9 cellular contexts compared by ENCODE assay signal in the genomic region with DNA sequence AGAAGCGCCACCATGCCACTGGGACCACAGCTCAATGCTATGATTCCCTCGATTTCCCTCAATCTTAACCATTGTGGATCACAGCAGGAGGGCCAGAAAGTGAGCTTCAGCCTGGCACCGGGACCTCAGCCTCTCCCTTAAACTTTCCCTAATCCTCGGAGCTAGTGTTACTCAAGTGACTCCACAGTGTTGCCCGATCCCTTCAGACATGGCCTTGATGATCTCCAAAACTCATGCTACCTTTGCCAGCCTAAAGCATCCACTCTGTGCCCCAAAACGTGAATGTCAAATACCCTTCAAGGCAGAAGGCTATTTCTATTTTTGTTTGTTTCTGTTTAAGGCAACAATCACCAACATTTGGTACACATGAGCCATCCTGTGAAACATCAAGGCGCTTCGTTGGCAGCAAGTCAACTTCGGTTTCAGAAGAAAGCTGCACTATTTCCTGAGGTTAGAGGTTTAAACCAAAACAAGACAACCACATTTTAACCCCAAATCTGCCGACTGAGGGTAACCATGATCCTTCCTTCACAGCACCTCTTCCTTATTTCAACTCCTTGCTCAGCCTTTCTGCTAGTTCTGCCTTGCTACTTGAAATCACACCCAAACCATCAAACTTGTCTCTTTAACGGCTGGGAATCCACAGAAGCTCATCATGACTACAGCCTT.
DNase-seq lines count a peak whose midpoint lies in the region; ATAC-seq lines count a peak whose summit lies in the region.
"Had no signal": no experiment of that assay in that cellular context is flagged by ENCODE, and none has a peak within 500 bp of the region (broad histone marks: within the 10 kb centered on the region; RNA-seq: fewer than 3 reads in every experiment).

No MANE protein-coding gene starts in this region.

- no peak overlapping the region for H2AK5ac ChIP-seq in mesenchymal stem cell (ENCODE audit: low read length, severe bottlenecking)

- H4K91ac ChIP-seq in mesenchymal stem cell (ENCODE audit: low read length) = no peak overlapping the region

- no peak overlapping the region for H2BK120ac ChIP-seq in mesenchymal stem cell (ENCODE audit: low read depth, low read length)

- peak overlapping the region in 1 of 2 experiments; percentile 21 for H3K18ac ChIP-seq in mesenchymal stem cell (ENCODE audit: low read depth in 1 of 2, low read length in 2 of 2)

- peaks cover 1% of the 10 kb centered on the region for H3K79me1 ChIP-seq in mesenchymal stem cell (replicated peaks; ENCODE audit: low read length, poor library complexity, severe bottlenecking)

- H3K4ac ChIP-seq in mesenchymal stem cell (ENCODE audit: low read depth in 1 of 2, low read length in 2 of 2) = no peak overlapping the region

- ATAC-seq in GM19395 (IDR thresholded peaks at IDR 0.05; ENCODE audit: unreplicated experiment) (peak; percentile 84), HG03342 (IDR thresholded peaks at IDR 0.05; ENCODE audit: unreplicated experiment) (peak; percentile 61)
- ATAC-seq: left colon had no signal

- in situ Hi-C loops in G401 (cut with HindIII; ENCODE audit: low sequenced_read_pairs) = no loop called here

- no peak overlapping the region for H3K4me2 ChIP-seq in mesenchymal stem cell (ENCODE audit: low read length, poor library complexity, severe bottlenecking)

- no peak overlapping the region for H2BK15ac ChIP-seq in mesenchymal stem cell (ENCODE audit: low read depth, poor library complexity, severe bottlenecking)

- H3K27me3 ChIP-seq in mesenchymal stem cell (ENCODE audit: control insufficient read depth in 1 of 2, insufficient read depth in 1 of 2, low read length in 2 of 2) = no peaks in the 10 kb centered on the region

- no peak overlapping the region for H3K27ac ChIP-seq in mesenchymal stem cell (ENCODE audit: low read length, poor library complexity, severe bottlenecking)

- H3K9me3 ChIP-seq in mesenchymal stem cell (ENCODE audit: control insufficient read depth, low read length) = no peaks in the 10 kb centered on the region

- peaks cover 4% of the 10 kb centered on the region for H3K4me1 ChIP-seq in mesenchymal stem cell (ENCODE audit: control insufficient read depth, insufficient read depth, low read depth, low read length)

- H3K23ac ChIP-seq in mesenchymal stem cell (ENCODE audit: low read length in 2 of 2) = no peak overlapping the region

- H2AFZ ChIP-seq in mesenchymal stem cell (ENCODE audit: low read depth, low read length) = no peak overlapping the region

- peaks cover 3 to 56% of the 10 kb centered on the region in 2 experiments for H3K36me3 ChIP-seq in mesenchymal stem cell (ENCODE audit: control insufficient read depth in 1 of 2, insufficient read depth in 2 of 2, low read depth in 1 of 2, low read length in 2 of 2)

- no peak overlapping the region for H2BK12ac ChIP-seq in mesenchymal stem cell (ENCODE audit: low read length in 2 of 2)

- H2BK5ac ChIP-seq in mesenchymal stem cell (ENCODE audit: low read depth, low read length, poor library complexity, severe bottlenecking) = no peak overlapping the region

- no peak overlapping the region for H4K8ac ChIP-seq in mesenchymal stem cell (ENCODE audit: low read length)

- 90% methylated on average over 11 of the region's 11 CpGs for WGBS in mesenchymal stem cell

- no peak overlapping the region for H3K14ac ChIP-seq in mesenchymal stem cell (ENCODE audit: low read length in 2 of 2)

- peak; percentile 71 for DNase-seq in activated CD8-positive, alpha-beta memory T cell treated with anti-CD3 and anti-CD28 coated beads for 24 hours
- DNase-seq in mesenchymal stem cell (peak; percentile 29), G401 (ENCODE audit: low spot score) (no peak), A172 (ENCODE audit: low spot score) (no peak), NCI-H1436 treated with DMSO at 0.1 percent for 48 hours (lab: John Stamatoyannopoulos, UW) (no peak), NCI-H2227 (lab: John Stamatoyannopoulos, UW; ENCODE audit: unreplicated experiment) (no peak)

- no peak overlapping the region for H3K4me3 ChIP-seq in mesenchymal stem cell (ENCODE audit: insufficient read depth in 1 of 2, low read depth in 1 of 2, low read length in 2 of 2)

- no peak overlapping the region for H3K9ac ChIP-seq in mesenchymal stem cell (ENCODE audit: low read length)

Comparison
In these comparisons a context has a peak if more than half of its experiments do, and no peak if none do; other contexts are left out.
1. DNase-seq: peak in activated CD8-positive, alpha-beta memory T cell treated with anti-CD3 and anti-CD28 coated beads for 24 hours (single experiment) and mesenchymal stem cell (single experiment); none in G401 (single experiment), A172 (single experiment), NCI-H1436 treated with DMSO at 0.1 percent for 48 hours (single experiment) and NCI-H2227 (single experiment).